Comparison of ENCODE assay signal across 17 cellular contexts in the genomic region with DNA sequence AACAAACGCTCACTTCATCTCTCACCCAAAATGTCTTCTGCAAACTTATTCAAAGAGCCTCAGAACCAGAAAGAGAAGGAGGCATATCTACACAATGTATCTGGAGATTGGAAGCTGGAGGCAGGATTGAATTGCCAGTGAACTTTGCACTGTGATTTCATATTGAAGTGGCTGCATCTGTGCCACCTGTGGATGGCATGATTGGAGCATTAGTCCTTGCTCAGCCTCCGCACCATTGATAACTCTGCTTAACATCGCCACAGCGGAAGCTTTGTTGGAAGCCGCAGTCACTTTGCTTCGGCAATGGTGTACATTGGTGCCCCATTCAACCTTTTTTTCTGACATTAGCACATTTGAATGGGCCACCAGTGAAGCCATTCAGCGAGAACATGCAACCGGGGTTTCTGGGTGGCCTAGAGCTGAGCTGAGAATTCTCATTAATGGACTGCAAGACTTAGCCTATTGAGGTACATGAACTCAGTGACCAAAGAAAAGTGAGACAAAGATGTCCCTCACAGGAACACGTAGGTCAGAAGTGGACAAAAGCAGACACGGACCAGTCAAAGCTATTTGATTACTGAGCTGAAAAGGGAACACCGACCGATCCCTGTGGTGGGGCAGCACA.
DNase-seq lines count a peak whose midpoint lies in the region; ATAC-seq, FAIRE-seq and TF ChIP-seq lines count a peak whose summit lies in the region.
"Had no signal": no experiment of that assay in that cellular context is flagged by ENCODE, and none has a peak within 500 bp of the region (broad histone marks: within the 10 kb centered on the region; RNA-seq: fewer than 3 reads in every experiment).

No MANE protein-coding gene starts in this region.

- no peak for TF ChIP-seq RAD21 in HepG2 (CRISPR knock-in tag; IDR thresholded peaks at IDR 0.05)

- no peak overlapping the region for H3K4me2 ChIP-seq in HepG2 (ENCODE audit: low read depth, low read length)
- H3K4me2 ChIP-seq: A549, GM23338 had no signal

- H3K36me3 ChIP-seq in esophagus muscularis mucosa: no peaks in the 10 kb centered on the region
- H3K36me3 ChIP-seq in HepG2 (replicated peaks in 1 of 2; ENCODE audit: control insufficient read depth in 1 of 2, insufficient read depth in 2 of 2, low read length in 2 of 2): no peaks in the 10 kb centered on the region
- H3K36me3 ChIP-seq: BE2C had no signal

- TF ChIP-seq POLR2A in esophagus muscularis mucosa (IDR thresholded peaks at IDR 0.05; ENCODE audit: low read depth): no peak
- TF ChIP-seq POLR2A in HepG2 (IDR thresholded peaks at IDR 0.05; ENCODE audit: insufficient read depth in 1 of 2, low read depth in 2 of 2, low read length in 2 of 2): no peak

- intact Hi-C loops in esophagus muscularis mucosa (cut with DNase I): no loop called here
- intact Hi-C loops in HepG2 (cut with micrococcal nuclease; ENCODE audit: unreplicated experiment): no loop called here

- H3K9me3 ChIP-seq in esophagus muscularis mucosa (no peaks in the 10 kb centered on the region), HepG2 (ENCODE audit: low read length) (no peaks in the 10 kb centered on the region)
- H3K9me3 ChIP-seq: A549, BE2C had no signal

- CTCF ChIA-PET in HepG2 (lab: Yijun Ruan, JAX; ENCODE audit: low intra/inter-chr PET ratio, low total read pairs): no interaction called here

- no peaks in the 10 kb centered on the region for H3K36me3 Mint-ChIP-seq in stimulated activated memory B cell treated with anti-CD40 and anti-IgM and Interleukin-4, amounts not matched to agents 10 μg/mL and 1 μg/mL and 100 μg/mL, for 72 hours
- H3K36me3 Mint-ChIP-seq: CD4-positive, alpha-beta memory T cell had no signal

- no peaks in the 10 kb centered on the region for H3K27me3 Mint-ChIP-seq in stimulated activated memory B cell treated with anti-CD40 and anti-IgM and Interleukin-4, amounts not matched to agents 10 μg/mL and 1 μg/mL and 100 μg/mL, for 72 hours

- H3K79me2 ChIP-seq in HepG2 (ENCODE audit: insufficient read depth, low read length): no peaks in the 10 kb centered on the region

- no peak overlapping the region for H3K27ac ChIP-seq in esophagus muscularis mucosa (replicated peaks in 1 of 4)
- no peak overlapping the region for H3K27ac ChIP-seq in HepG2 (ENCODE audit: extremely low read length, insufficient read depth, low read length)
- H3K27ac ChIP-seq: A549, C4-2B had no signal

- H3K4me3 ChIP-seq in esophagus muscularis mucosa (no peak overlapping the region), HepG2 (replicated peaks in 1 of 3; ENCODE audit: insufficient read depth in 1 of 3, low read depth in 2 of 3, low read length in 3 of 3) (no peak overlapping the region)
- H3K4me3 ChIP-seq: A549, GM23338 had no signal

- TF ChIP-seq CTCF in esophagus muscularis mucosa (IDR thresholded peaks at IDR 0.05) (no peak), HepG2 (CRISPR knock-in tag; IDR thresholded peaks at IDR 0.05) (no peak)

- H3K4me1 ChIP-seq in esophagus muscularis mucosa (no peaks in the 10 kb centered on the region), HepG2 (ENCODE audit: insufficient read depth, low read length) (no peaks in the 10 kb centered on the region)
- H3K4me1 ChIP-seq: BE2C had no signal

- H4K20me1 ChIP-seq in HepG2 (ENCODE audit: insufficient read depth, low read length): no peaks in the 10 kb centered on the region

- in situ Hi-C loops in HepG2 (cut with HindIII; ENCODE audit: extremely low pct_ligation_motif_present, low pct_unique_long_range_greater_than_20kb): no loop called here

- BruUV-seq in HepG2 (replicated peaks; lab: Mats Ljungman, UMichigan): no TSS peak

- ATAC-seq in stimulated activated memory B cell treated with anti-CD40 and anti-IgM and Interleukin-4, amounts not matched to agents 10 μg/mL and 1 μg/mL and 100 μg/mL, for 72 hours: no peak
- ATAC-seq in HepG2: no peak; the same call in 2 of the 3 replicates
- ATAC-seq: A549 had no signal

- H3K27ac Mint-ChIP-seq in stimulated activated memory B cell treated with anti-CD40 and anti-IgM and Interleukin-4, amounts not matched to agents 10 μg/mL and 1 μg/mL and 100 μg/mL, for 72 hours: no peak overlapping the region
- H3K27ac Mint-ChIP-seq: CD4-positive, alpha-beta memory T cell; GM23338; H9 had no signal

- H3K4me3 Mint-ChIP-seq in stimulated activated memory B cell treated with anti-CD40 and anti-IgM and Interleukin-4, amounts not matched to agents 10 μg/mL and 1 μg/mL and 100 μg/mL, for 72 hours: no peak overlapping the region
- H3K4me3 Mint-ChIP-seq: CD4-positive, alpha-beta memory T cell; GM23338; H9 had no signal

- no peak for FAIRE-seq in HepG2 (lab: Jason Lieb, UNC)
- FAIRE-seq: A549, G401.6, GM12891, HTR-8/SVneo had no signal

- 91% methylated on average over 12 of the region's 12 CpGs for WGBS in esophagus muscularis mucosa
- WGBS in HepG2 (ENCODE audit: low lambda C conversion rate): 67% methylated on average over 12 of the region's 12 CpGs

- TF ChIP-seq EP300 in esophagus muscularis mucosa (IDR thresholded peaks at IDR 0.05): no peak
- no peak for TF ChIP-seq EP300 in HepG2 (IDR thresholded peaks at IDR 0.05; ENCODE audit: low read depth in 2 of 2, low read length in 2 of 2)
- TF ChIP-seq EP300 in HepG2 (CRISPR knock-in tag; IDR thresholded peaks at IDR 0.05; ENCODE audit: borderline replicate concordance): no peak

- H3K9me3 Mint-ChIP-seq in stimulated activated memory B cell treated with anti-CD40 and anti-IgM and Interleukin-4, amounts not matched to agents 10 μg/mL and 1 μg/mL and 100 μg/mL, for 72 hours: no peaks in the 10 kb centered on the region
- H3K9me3 Mint-ChIP-seq: CD4-positive, alpha-beta memory T cell; GM23338; H9 had no signal

- DNase-seq in NCI-H69 (lab: John Stamatoyannopoulos, UW) (peak; percentile 31), esophagus muscularis mucosa (ENCODE audit: extremely low spot score) (peak; percentile 88), retina (peak; percentile 25), HepG2 (ENCODE audit: low spot score) (no peak), DMS53 (lab: John Stamatoyannopoulos, UW) (no peak)
- DNase-seq: BE2C; CD4-positive, alpha-beta memory T cell; DMS79 treated with DMSO at 0.1 percent for 48 hours; EL; H9 had no signal

- POLR2A ChIA-PET in HepG2 (lab: Yijun Ruan, JAX): no interaction called here

- H2AFZ ChIP-seq in HepG2 (ENCODE audit: low read length): no peak overlapping the region
- H2AFZ ChIP-seq: GM23338 had no signal

- H3K4me1 Mint-ChIP-seq in stimulated activated memory B cell treated with anti-CD40 and anti-IgM and Interleukin-4, amounts not matched to agents 10 μg/mL and 1 μg/mL and 100 μg/mL, for 72 hours: no peaks in the 10 kb centered on the region
- H3K4me1 Mint-ChIP-seq: CD4-positive, alpha-beta memory T cell had no signal

- H3K27me3 ChIP-seq in esophagus muscularis mucosa (no peaks in the 10 kb centered on the region), HepG2 (ENCODE audit: control insufficient read depth in 1 of 2, insufficient read depth in 2 of 2, low read length in 2 of 2) (peaks cover 0 to 26% of the 10 kb centered on the region in 2 experiments; a peak in 2 of 5 replicates)

- no peak overlapping the region for H3K9ac ChIP-seq in HepG2 (ENCODE audit: insufficient read depth, low read depth, low read length)

TF ChIP-seq in HepG2, 621 proteins besides CTCF, POLR2A, EP300 and RAD21 (continues in another document):
- TF ChIP-seq TBP (CRISPR knock-in tag; IDR thresholded peaks at IDR 0.05) (no peak), FOXC1 (CRISPR knock-in tag; IDR thresholded peaks at IDR 0.05; ENCODE audit: borderline replicate concordance) (no peak), NFE2 (CRISPR knock-in tag; IDR thresholded peaks at IDR 0.05) (no peak), PHF20 (CRISPR knock-in tag; IDR thresholded peaks at IDR 0.05) (no peak)
- TF ChIP-seq, protein P1, sequence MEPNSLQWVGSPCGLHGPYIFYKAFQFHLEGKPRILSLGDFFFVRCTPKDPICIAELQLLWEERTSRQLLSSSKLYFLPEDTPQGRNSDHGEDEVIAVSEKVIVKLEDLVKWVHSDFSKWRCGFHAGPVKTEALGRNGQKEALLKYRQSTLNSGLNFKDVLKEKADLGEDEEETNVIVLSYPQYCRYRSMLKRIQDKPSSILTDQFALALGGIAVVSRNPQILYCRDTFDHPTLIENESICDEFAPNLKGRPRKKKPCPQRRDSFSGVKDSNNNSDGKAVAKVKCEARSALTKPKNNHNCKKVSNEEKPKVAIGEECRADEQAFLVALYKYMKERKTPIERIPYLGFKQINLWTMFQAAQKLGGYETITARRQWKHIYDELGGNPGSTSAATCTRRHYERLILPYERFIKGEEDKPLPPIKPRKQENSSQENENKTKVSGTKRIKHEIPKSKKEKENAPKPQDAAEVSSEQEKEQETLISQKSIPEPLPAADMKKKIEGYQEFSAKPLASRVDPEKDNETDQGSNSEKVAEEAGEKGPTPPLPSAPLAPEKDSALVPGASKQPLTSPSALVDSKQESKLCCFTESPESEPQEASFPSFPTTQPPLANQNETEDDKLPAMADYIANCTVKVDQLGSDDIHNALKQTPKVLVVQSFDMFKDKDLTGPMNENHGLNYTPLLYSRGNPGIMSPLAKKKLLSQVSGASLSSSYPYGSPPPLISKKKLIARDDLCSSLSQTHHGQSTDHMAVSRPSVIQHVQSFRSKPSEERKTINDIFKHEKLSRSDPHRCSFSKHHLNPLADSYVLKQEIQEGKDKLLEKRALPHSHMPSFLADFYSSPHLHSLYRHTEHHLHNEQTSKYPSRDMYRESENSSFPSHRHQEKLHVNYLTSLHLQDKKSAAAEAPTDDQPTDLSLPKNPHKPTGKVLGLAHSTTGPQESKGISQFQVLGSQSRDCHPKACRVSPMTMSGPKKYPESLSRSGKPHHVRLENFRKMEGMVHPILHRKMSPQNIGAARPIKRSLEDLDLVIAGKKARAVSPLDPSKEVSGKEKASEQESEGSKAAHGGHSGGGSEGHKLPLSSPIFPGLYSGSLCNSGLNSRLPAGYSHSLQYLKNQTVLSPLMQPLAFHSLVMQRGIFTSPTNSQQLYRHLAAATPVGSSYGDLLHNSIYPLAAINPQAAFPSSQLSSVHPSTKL (CRISPR knock-in tag; IDR thresholded peaks at IDR 0.05): no peak
- TF ChIP-seq, protein P2, sequence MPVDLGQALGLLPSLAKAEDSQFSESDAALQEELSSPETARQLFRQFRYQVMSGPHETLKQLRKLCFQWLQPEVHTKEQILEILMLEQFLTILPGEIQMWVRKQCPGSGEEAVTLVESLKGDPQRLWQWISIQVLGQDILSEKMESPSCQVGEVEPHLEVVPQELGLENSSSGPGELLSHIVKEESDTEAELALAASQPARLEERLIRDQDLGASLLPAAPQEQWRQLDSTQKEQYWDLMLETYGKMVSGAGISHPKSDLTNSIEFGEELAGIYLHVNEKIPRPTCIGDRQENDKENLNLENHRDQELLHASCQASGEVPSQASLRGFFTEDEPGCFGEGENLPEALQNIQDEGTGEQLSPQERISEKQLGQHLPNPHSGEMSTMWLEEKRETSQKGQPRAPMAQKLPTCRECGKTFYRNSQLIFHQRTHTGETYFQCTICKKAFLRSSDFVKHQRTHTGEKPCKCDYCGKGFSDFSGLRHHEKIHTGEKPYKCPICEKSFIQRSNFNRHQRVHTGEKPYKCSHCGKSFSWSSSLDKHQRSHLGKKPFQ (CRISPR knock-in tag; IDR thresholded peaks at IDR 0.05; ENCODE audit: insufficient replicate concordance): no peak

Comparison
In these comparisons a context has a peak if more than half of its experiments do, and no peak if none do; other contexts are left out.
1. DNase-seq: peak in NCI-H69 (single experiment), esophagus muscularis mucosa (single experiment) and retina (single experiment); none in HepG2 (single experiment) and DMS53 (single experiment).